Comparison of ENCODE assay signal across 8 cellular contexts in the genomic region with DNA sequence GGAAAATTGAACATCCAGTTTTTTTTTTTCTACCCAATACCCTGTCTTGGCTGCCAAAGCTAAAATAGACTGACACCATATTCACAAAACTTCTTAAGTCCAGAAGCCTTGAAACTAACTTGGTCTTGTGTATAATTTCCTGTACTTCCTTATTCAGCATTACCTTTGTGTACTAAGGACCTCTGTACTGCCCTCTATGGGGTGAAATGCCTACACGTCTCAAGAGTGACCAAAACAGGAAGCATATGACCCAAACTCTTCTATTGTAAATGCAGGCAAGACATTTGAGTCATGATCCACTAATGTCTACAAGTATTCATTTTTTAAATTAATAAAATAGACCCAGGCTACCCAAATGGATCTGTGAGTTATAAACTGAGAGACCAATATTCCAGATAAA. TPM values are rescaled to one million over a fixed set of nuclear protein-coding genes. Genes with fewer than 3 reads are reported as not detected.
DNase-seq lines count a peak whose midpoint lies in the region; TF ChIP-seq lines count a peak whose summit lies in the region.

No MANE protein-coding gene starts in this region.

- H3K4me3 ChIP-seq in breast epithelium (no peak overlapping the region), HL-60 (replicated peaks; ENCODE audit: insufficient read depth, low read length) (no peak overlapping the region)

- no peaks in the 10 kb centered on the region for H3K36me3 ChIP-seq in breast epithelium

- H3K27ac ChIP-seq in breast epithelium: no peak overlapping the region
- no peak overlapping the region for H3K27ac ChIP-seq in HL-60 (replicated peaks)
- H3K27ac ChIP-seq in VCaP: no peak overlapping the region

- H3K4me3 Mint-ChIP-seq in MCF 10A (ENCODE audit: unreplicated experiment) (no peak overlapping the region), nephron (no peak overlapping the region)

- H3K27me3 ChIP-seq in breast epithelium (no peaks in the 10 kb centered on the region), HL-60 (ENCODE audit: insufficient read depth, poor library complexity, severe bottlenecking) (no peaks in the 10 kb centered on the region)

- H3K4me1 Mint-ChIP-seq in MCF 10A (ENCODE audit: insufficient read depth, unreplicated experiment): no peaks in the 10 kb centered on the region
- H3K4me1 Mint-ChIP-seq in nephron: no peaks in the 10 kb centered on the region

- TF ChIP-seq POLR2A in breast epithelium (IDR thresholded peaks at IDR 0.05): no peak

- POLR2A ChIA-PET in MCF 10A (lab: Yijun Ruan, JAX): no interaction called here

- no peak overlapping the region for H3K27ac Mint-ChIP-seq in MCF 10A (ENCODE audit: low read depth, unreplicated experiment)
- H3K27ac Mint-ChIP-seq in nephron: no peak overlapping the region

- H3K36me3 Mint-ChIP-seq in MCF 10A (ENCODE audit: insufficient read depth, unreplicated experiment) (no peaks in the 10 kb centered on the region), nephron (ENCODE audit: low read depth) (no peaks in the 10 kb centered on the region)

- TF ChIP-seq CTCF in MCF 10A (IDR thresholded peaks at IDR 0.05; ENCODE audit: unreplicated experiment) (peak; percentile 24), breast epithelium (IDR thresholded peaks at IDR 0.05) (no peak), HL-60 (IDR thresholded peaks at IDR 0.05; ENCODE audit: insufficient read depth, low read length) (peak; percentile 39), VCaP (conservative IDR thresholded peaks at IDR 0.05) (peak; percentile 53), nephron (IDR thresholded peaks at IDR 0.05; ENCODE audit: unreplicated experiment in 3 of 3) (peak in 2 of 3 experiments; percentile 18 to 43)

- intact Hi-C loops in MCF 10A (cut with micrococcal nuclease): no loop called here
- intact Hi-C loops in breast epithelium (cut with DNase I; ENCODE audit: low total_unique reads): no loop called here

- CTCF ChIA-PET in MCF 10A (lab: Yijun Ruan, JAX): interaction anchor here (0.9 to 1.0 kb wide), 3 partner anchors 10 to 23 kb away, joined by 3 to 5 read pairs (median 5); no protein-coding TSS in a partner anchor

- BruUV-seq in MCF 10A (replicated peaks; lab: Mats Ljungman, UMichigan): no TSS peak

- DNase-seq in MCF 10A (ENCODE audit: unreplicated experiment): peak; percentile 45
- DNase-seq in breast epithelium (ENCODE audit: low spot score in 2 of 2): no peak
- peak in 1 of 2 experiments; percentile 60 for DNase-seq in HL-60 (ENCODE audit: low read depth in 1 of 2, low spot score in 1 of 2)
- DNase-seq in effector CD8-positive, alpha-beta T cell (lab: John Stamatoyannopoulos, UW): no peak
- DNase-seq in activated CD4-positive, alpha-beta T cell treated with anti-CD3 and anti-CD28 coated beads for 1 hour: no peak
- DNase-seq in cerebellar nuclear complex (lab: John Stamatoyannopoulos, UW): no peak

- no peaks in the 10 kb centered on the region for H3K27me3 Mint-ChIP-seq in MCF 10A (ENCODE audit: insufficient read depth, unreplicated experiment)
- no peaks in the 10 kb centered on the region for H3K27me3 Mint-ChIP-seq in nephron (ENCODE audit: low read depth)

- H3K4me1 ChIP-seq in breast epithelium: no peaks in the 10 kb centered on the region

- H3K9me3 Mint-ChIP-seq in MCF 10A (ENCODE audit: unreplicated experiment) (no peaks in the 10 kb centered on the region), nephron (no peaks in the 10 kb centered on the region)

- H3K9me3 ChIP-seq in breast epithelium: no peaks in the 10 kb centered on the region

RNA-seq across cellular contexts. Expression of a gene that starts 50.4 kb away (rescaled TPM):
- total RNA-seq in MCF 10A (2022): 0.17 and 0.21 TPM in 2 replicates
- 1 to 10 TPM; 2.6 to 6.9 (median 3.7) TPM for total RNA-seq in breast epithelium

Comparison
In these comparisons a context has a peak if more than half of its experiments do, and no peak if none do; other contexts are left out.
1. CTCF ChIP-seq: peak in MCF 10A (single experiment), HL-60 (single experiment), VCaP (single experiment) and nephron (2 of 3); none in breast epithelium (0 of 3).